18 cellular contexts compared by ENCODE assay signal in genomic region chr3:157429703-157430102, GRCh38. TPM values are rescaled to one million over a fixed set of nuclear protein-coding genes. Genes with fewer than 3 reads are reported as not detected.
DNase-seq lines count a peak whose midpoint lies in the region; ATAC-seq and TF ChIP-seq lines count a peak whose summit lies in the region.
"Had no signal": no experiment of that assay in that cellular context is flagged by ENCODE, and none has a peak within 500 bp of the region (broad histone marks: within the 10 kb centered on the region; RNA-seq: fewer than 3 reads in every experiment).

No MANE protein-coding gene starts in this region.

- H3K4me2 ChIP-seq in SK-N-SH, result peak overlapping the region; percentile 27; the same call in 1 of the 2 replicates

- H3K27me3 ChIP-seq in SK-N-SH (ENCODE audit: insufficient read depth), result no peaks in the 10 kb centered on the region
- peaks cover 4% of the 10 kb centered on the region for H3K27me3 ChIP-seq in foreskin keratinocyte
- H3K27me3 ChIP-seq: body of pancreas had no signal

- POLR2A ChIA-PET in SK-N-SH (lab: Yijun Ruan, JAX), result no interaction called here

- H3F3A ChIP-seq in SK-N-SH (replicated peaks; ENCODE audit: insufficient read depth), result peaks cover 5% of the 10 kb centered on the region

- no peaks in the 10 kb centered on the region for H3K9me2 ChIP-seq in SK-N-SH

- no peak for TF ChIP-seq RAD21 in SK-N-SH (IDR thresholded peaks at IDR 0.05; ENCODE audit: low read length)

- CTCF ChIA-PET in SK-N-SH (lab: Yijun Ruan, JAX), result no interaction called here

- peak overlapping the region; percentile 18; the same call in 1 of the 2 replicates for H2AFZ ChIP-seq in SK-N-SH (ENCODE audit: low read depth)

- whole genome bisulfite sequencing in SK-N-SH (ENCODE audit: low lambda C conversion rate), result 48% methylated on average over 2 of the region's 2 CpGs

- H3K27ac ChIP-seq in SK-N-SH (ENCODE audit: low read depth in 2 of 2, low read length in 1 of 2) (peak overlapping the region in 1 of 2 experiments; percentile 52; a peak in 3 of 4 replicates), foreskin keratinocyte (no peak overlapping the region)
- H3K27ac ChIP-seq: body of pancreas, C4-2B had no signal

- no peak for TF ChIP-seq EP300 in SK-N-SH (IDR thresholded peaks at IDR 0.05; ENCODE audit: borderline replicate concordance in 1 of 2, low read depth in 1 of 2, low read length in 1 of 2)

- peaks cover 0 to 5% of the 10 kb centered on the region in 2 experiments for H3K36me3 ChIP-seq in SK-N-SH (replicated peaks in 1 of 2; ENCODE audit: control insufficient read depth in 1 of 2, insufficient read depth in 2 of 2, low read length in 1 of 2)
- H3K36me3 ChIP-seq: HAP-1 had no signal

- no peaks in the 10 kb centered on the region for H3K9me3 ChIP-seq in SK-N-SH
- H3K9me3 ChIP-seq: body of pancreas, HAP-1 had no signal

- no peaks in the 10 kb centered on the region for H4K20me1 ChIP-seq in SK-N-SH (ENCODE audit: insufficient read depth)

- TF ChIP-seq CTCF in SK-N-SH (IDR thresholded peaks at IDR 0.05) (no peak), foreskin keratinocyte (conservative IDR thresholded peaks at IDR 0.05) (no peak)

- peak; percentile 52 for DNase-seq in CD1c-positive myeloid dendritic cell (ENCODE audit: extremely low spot score)
- peak; percentile 30 for DNase-seq in HCEC 1CT
- no peak for DNase-seq in SK-N-SH
- DNase-seq in foreskin keratinocyte, result no peak
- DNase-seq in stimulated activated CD4-positive, alpha-beta T cell treated with anti-CD3 and anti-CD28 coated beads, Interleukin-4, amount 100 ng/mL, for 1 hour, result no peak
- DNase-seq in activated CD4-positive, CD25-positive, alpha-beta regulatory T cell treated with anti-CD3 and anti-CD28 coated beads, Interleukin-2, amount 50 U/mL, for 72 hours, result no peak
- no peak for DNase-seq in NCI-H187 (lab: John Stamatoyannopoulos, UW)
- DNase-seq: activated CD4-positive, alpha-beta T cell treated with anti-CD3 and anti-CD28 coated beads, Interleukin-2, amount 50 U/mL, for 1 hour; body of pancreas; effector memory CD8-positive, alpha-beta T cell; GDM1; kidney glomerular epithelial cell; stimulated activated naive CD4-positive, alpha-beta T cell treated with Interleukin-2 at 50 U/mL for 16 hours had no signal

- H3K79me2 ChIP-seq in SK-N-SH (ENCODE audit: insufficient read depth), result no peaks in the 10 kb centered on the region

- H3K9ac ChIP-seq in SK-N-SH, result peak overlapping the region; percentile 19; the same call in 1 of the 2 replicates

- ATAC-seq in foreskin keratinocyte, result peak; percentile 53
- no peak for ATAC-seq in GM18498 (IDR thresholded peaks at IDR 0.05; ENCODE audit: unreplicated experiment)
- ATAC-seq: body of pancreas; effector memory CD8-positive, alpha-beta T cell had no signal

- no peak overlapping the region for H3K4me3 ChIP-seq in SK-N-SH (ENCODE audit: low read depth in 2 of 2, low read length in 1 of 2)
- H3K4me3 ChIP-seq: body of pancreas, HAP-1 had no signal

- H3K4me1 ChIP-seq in SK-N-SH (ENCODE audit: control insufficient read depth in 1 of 2, insufficient read depth in 2 of 2, low read depth in 1 of 2, low read length in 1 of 2), result peaks cover 0 to 17% of the 10 kb centered on the region in 2 experiments; a peak in 2 of 4 replicates
- H3K4me1 ChIP-seq in foreskin keratinocyte, result no peaks in the 10 kb centered on the region
- H3K4me1 ChIP-seq: body of pancreas, HAP-1 had no signal

TF ChIP-seq in SK-N-SH, 30 proteins besides CTCF, POLR2A, EP300 and RAD21:
- TF ChIP-seq REST (IDR thresholded peaks at IDR 0.05; ENCODE audit: low read depth, low read length), result no peak
- no peak for TF ChIP-seq PBX3 (IDR thresholded peaks at IDR 0.05)
- no peak for TF ChIP-seq USF2 (IDR thresholded peaks at IDR 0.05; ENCODE audit: borderline replicate concordance, low read depth, low read length)
- TF ChIP-seq FOSL2 (IDR thresholded peaks at IDR 0.05; ENCODE audit: borderline replicate concordance, low read depth), result 0 out of 2 replicates have a peak, but pooled peaks have one; percentile 18

RNA-seq across cellular contexts. Expression of gene PTX3, which starts 6.9 kb away (rescaled TPM):
- polyA plus RNA-seq in SK-N-SH (2012; rRNA removed) (208 and 248 TPM in 2 replicates), foreskin keratinocyte (0.06 and 0.40 TPM in 2 replicates)
- 213 and 251 TPM in 2 replicates for polyA plus RNA-seq in SK-N-SH (2012; cell fraction: cytosol; rRNA removed)
- 108 and 152 TPM in 2 replicates for polyA plus RNA-seq in SK-N-SH (2012; cell fraction: nucleus; rRNA removed)
- total RNA-seq in foreskin keratinocyte, result 0.32 TPM in 1 of 2 replicates, not detected in the other
- total RNA-seq: OCI-LY7; T-helper 1 cell treated with Interleukin-12 subunit alpha and Interleukin-12 subunit beta and Interleukin-4 antibody, amounts not matched to agents 30 ng/mL and 1 ng/mL, for 36 hours had no signal

Comparison
In these comparisons a context has a peak if more than half of its experiments do, and no peak if none do; other contexts are left out.
1. DNase-seq: peak in CD1c-positive myeloid dendritic cell (single experiment) and HCEC 1CT (single experiment); none in SK-N-SH (single experiment), foreskin keratinocyte (0 of 2), stimulated activated CD4-positive, alpha-beta T cell treated with anti-CD3 and anti-CD28 coated beads, Interleukin-4, amount 100 ng/mL, for 1 hour (single experiment), activated CD4-positive, CD25-positive, alpha-beta regulatory T cell treated with anti-CD3 and anti-CD28 coated beads, Interleukin-2, amount 50 U/mL, for 72 hours (single experiment) and NCI-H187 (0 of 2).
2. RNA of gene PTX3, which starts 6.9 kb away (polyA plus RNA-seq): 108 to 251 TPM in SK-N-SH; 0.06 to 0.40 TPM in foreskin keratinocyte; every median in the first group is over 10 times any median in the second.